8 cellular contexts compared by ENCODE assay signal in the genomic region with DNA sequence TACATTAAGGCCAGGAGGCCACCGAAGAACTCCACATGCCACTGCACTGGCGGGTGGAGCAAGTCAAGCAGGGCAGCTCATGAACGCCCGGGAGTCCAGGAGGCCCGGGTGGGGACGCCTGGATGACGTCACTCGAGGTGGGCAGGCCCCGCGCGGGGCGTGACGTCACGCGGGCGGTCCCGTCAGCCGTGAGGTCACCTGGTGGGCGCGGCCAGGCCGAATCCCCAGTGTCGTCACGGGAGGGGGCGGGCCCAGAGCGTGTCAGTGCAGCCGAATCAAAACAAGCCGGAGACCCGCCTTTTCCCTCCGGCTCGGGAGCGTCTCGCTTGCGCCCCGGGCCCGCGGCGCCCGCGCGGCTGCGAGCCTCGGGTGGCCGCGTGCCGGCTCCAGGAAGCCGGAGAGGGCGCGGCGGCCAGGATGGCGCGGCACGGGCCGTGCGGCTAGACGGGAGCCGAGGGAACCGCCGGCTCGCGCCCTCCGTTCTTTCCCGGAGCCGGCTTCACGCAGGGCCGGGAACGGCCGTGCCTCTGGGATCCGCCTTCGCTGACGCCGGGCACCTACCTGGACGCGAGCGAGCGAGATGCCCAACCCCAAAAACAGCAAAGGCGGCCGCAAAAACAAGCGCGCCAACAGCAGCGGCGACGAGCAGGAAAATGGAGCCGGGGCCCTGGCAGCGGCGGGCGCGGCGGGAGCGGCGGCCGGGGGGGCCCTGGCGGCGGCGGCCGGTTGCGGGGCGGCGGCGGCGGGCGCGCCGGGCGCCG. TPM values are rescaled to one million over a fixed set of nuclear protein-coding genes. Genes with fewer than 3 reads are reported as not detected.
DNase-seq lines count a peak whose midpoint lies in the region; ATAC-seq and TF ChIP-seq lines count a peak whose summit lies in the region.

A gene with protein sequence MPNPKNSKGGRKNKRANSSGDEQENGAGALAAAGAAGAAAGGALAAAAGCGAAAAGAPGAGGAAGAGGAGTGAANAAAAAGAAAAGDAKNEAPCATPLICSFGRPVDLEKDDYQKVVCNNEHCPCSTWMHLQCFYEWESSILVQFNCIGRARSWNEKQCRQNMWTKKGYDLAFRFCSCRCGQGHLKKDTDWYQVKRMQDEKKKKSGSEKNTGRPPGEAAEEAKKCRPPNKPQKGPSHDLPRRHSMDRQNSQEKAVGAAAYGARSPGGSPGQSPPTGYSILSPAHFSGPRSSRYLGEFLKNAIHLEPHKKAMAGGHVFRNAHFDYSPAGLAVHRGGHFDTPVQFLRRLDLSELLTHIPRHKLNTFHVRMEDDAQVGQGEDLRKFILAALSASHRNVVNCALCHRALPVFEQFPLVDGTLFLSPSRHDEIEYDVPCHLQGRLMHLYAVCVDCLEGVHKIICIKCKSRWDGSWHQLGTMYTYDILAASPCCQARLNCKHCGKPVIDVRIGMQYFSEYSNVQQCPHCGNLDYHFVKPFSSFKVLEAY (plus strand): TSS at position 264 of the 761 bp plus-strand sequence. CDS start 317 bp downstream, at position 581.

- peak; percentile 97 to 100 (median 99) for DNase-seq in CD4-positive, alpha-beta T cell
- DNase-seq in HPDE6-E6E7 (ENCODE audit: extremely low spot score) (peak; percentile 79), NK-92 (lab: John Stamatoyannopoulos, UW; ENCODE audit: unreplicated experiment) (peak; percentile 95), lower lobe of right lung (peak; percentile 99)
- peak; percentile 98 to 100 for DNase-seq in activated CD8-positive, alpha-beta memory T cell treated with anti-CD3 and anti-CD28 coated beads for 1 hour (ENCODE audit: extremely low read depth in 1 of 2, low read depth in 1 of 2)
- DNase-seq in stimulated activated CD4-positive, alpha-beta T cell treated with anti-CD3 and anti-CD28 coated beads, TNF-alpha, amount 100 ng/mL, for 1 hour (ENCODE audit: low read depth in 3 of 3, low spot score in 1 of 3): peak; percentile 96 to 99 (median 97)

- no peaks in the 10 kb centered on the region for H3K27me3 Mint-ChIP-seq in CD4-positive, alpha-beta T cell

- CTCF ChIA-PET in CD4-positive, alpha-beta T cell (lab: Charles Lee): interaction anchor here (1.0 to 2.3 kb wide), 5 partner anchors 9 to 25 kb away, joined by 3 to 13 read pairs (median 4); no protein-coding TSS in a partner anchor

- peak within 1 kb of the TSS; percentile 90 for H3K4me3 Mint-ChIP-seq in CD4-positive, alpha-beta T cell

- H3K4me1 ChIP-seq in ectodermal cell (ENCODE audit: control insufficient read depth, insufficient read depth, low read length) (no peaks in the 10 kb centered on the region), lower lobe of right lung (peaks cover 48% of the 10 kb centered on the region)

- peak within 1 kb of the TSS; percentile 94 for H3K27ac ChIP-seq in CD4-positive, alpha-beta T cell (ENCODE audit: low read depth, low read length)
- H3K27ac ChIP-seq in ectodermal cell (ENCODE audit: insufficient read depth, low read depth, low read length, poor library complexity, severe bottlenecking) (no peak within 1 kb of the TSS), lower lobe of right lung (peak within 1 kb of the TSS; percentile 95)

- peaks cover 51% of the 10 kb centered on the region for H3K36me3 Mint-ChIP-seq in CD4-positive, alpha-beta T cell (ENCODE audit: low read depth)

- H3K36me3 ChIP-seq in ectodermal cell (ENCODE audit: control insufficient read depth, insufficient read depth, low read length): no peaks in the 10 kb centered on the region
- H3K36me3 ChIP-seq in lower lobe of right lung: no peaks in the 10 kb centered on the region

- H3K4me3 ChIP-seq in ectodermal cell (ENCODE audit: insufficient read depth, low read depth, low read length): peak within 1 kb of the TSS; percentile 77
- peak within 1 kb of the TSS; percentile 73 for H3K4me3 ChIP-seq in lower lobe of right lung

- intact Hi-C loops in CD4-positive, alpha-beta T cell (cut with DNase I, micrococcal nuclease): loop anchor here (1.0 to 10.0 kb wide), 4 partner anchors 9 to 150 kb away; a partner anchor contains a TSS
- intact Hi-C loops in lower lobe of right lung (cut with DNase I): no loop called here

- H3K9me3 ChIP-seq in CD4-positive, alpha-beta T cell (ENCODE audit: control insufficient read depth, low read length): no peaks in the 10 kb centered on the region
- H3K9me3 ChIP-seq in ectodermal cell (ENCODE audit: control insufficient read depth, low read length) (no peaks in the 10 kb centered on the region), lower lobe of right lung (no peaks in the 10 kb centered on the region)

- no peaks in the 10 kb centered on the region for H3K27me3 ChIP-seq in CD4-positive, alpha-beta T cell (ENCODE audit: control insufficient read depth, insufficient read depth, low read length)
- H3K27me3 ChIP-seq in ectodermal cell (ENCODE audit: control insufficient read depth, insufficient read depth, low read length, poor library complexity, severe bottlenecking) (peaks cover 12% of the 10 kb centered on the region), lower lobe of right lung (ENCODE audit: low read depth) (no peaks in the 10 kb centered on the region)

- H3K27ac Mint-ChIP-seq in CD4-positive, alpha-beta T cell: peak within 1 kb of the TSS; percentile 97

- H3K4me1 Mint-ChIP-seq in CD4-positive, alpha-beta T cell (ENCODE audit: low read depth): peaks cover 77% of the 10 kb centered on the region

- no peak for TF ChIP-seq CTCF in CD4-positive, alpha-beta T cell (IDR thresholded peaks at IDR 0.05)
- TF ChIP-seq CTCF in lower lobe of right lung (IDR thresholded peaks at IDR 0.05): no peak

- POLR2A ChIA-PET in CD4-positive, alpha-beta T cell (lab: Charles Lee): interaction anchor here (1.0 to 5.0 kb wide), 15 partner anchors 8 to 239 kb away, joined by 3 to 57 read pairs (median 6); a partner anchor contains a TSS

- WGBS in ectodermal cell, 2 experiments: 2% methylated on average over 105 of the region's 105 CpGs

- peak; percentile 78 for ATAC-seq in CD4-positive, alpha-beta T cell (ENCODE audit: poor library complexity)
- ATAC-seq in GM19467 (IDR thresholded peaks at IDR 0.05; ENCODE audit: unreplicated experiment): peak; percentile 77
- ATAC-seq in lower lobe of right lung: peak; percentile 96 to 97

- no peaks in the 10 kb centered on the region for H3K9me3 Mint-ChIP-seq in CD4-positive, alpha-beta T cell

RNA-seq across cellular contexts. Expression of the gene that starts here (rescaled TPM):
- total RNA-seq in CD4-positive, alpha-beta T cell: 100 to 1,000 TPM; 203 to 207 TPM
- 8.1 TPM for polyA plus RNA-seq in ectodermal cell (2013, experiment 1 of 4)
- polyA plus RNA-seq in ectodermal cell (2013, experiment 2 of 4): 7.2 TPM
- 6.7 TPM for polyA plus RNA-seq in ectodermal cell (2013, experiment 3 of 4)
- polyA plus RNA-seq in ectodermal cell (2013, experiment 4 of 4): 6.0 TPM
- 53.1 TPM for total RNA-seq in lower lobe of right lung
